ENCODE assay signal across 35 cellular contexts in the genomic region with DNA sequence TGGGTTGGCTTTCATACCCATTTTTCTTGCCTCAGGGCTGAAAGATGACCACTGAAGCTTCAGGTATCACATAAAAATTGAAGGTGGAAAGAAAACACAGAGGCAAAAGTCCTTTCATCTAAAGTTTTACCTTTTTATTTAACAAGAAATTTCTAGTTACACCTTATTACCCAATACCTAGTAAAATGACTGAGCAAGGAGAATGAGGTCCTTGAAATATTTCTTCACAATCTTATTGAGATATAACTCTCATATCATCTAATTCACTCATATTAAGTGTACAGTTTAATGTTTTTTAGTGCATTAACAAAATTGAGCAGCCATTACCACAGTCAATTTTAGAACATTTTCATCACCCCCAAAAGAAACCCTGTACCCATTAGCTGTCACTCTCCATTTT.
"Had no signal": no experiment of that assay in that cellular context is flagged by ENCODE, and none has a peak within 500 bp of the region (broad histone marks: within the 10 kb centered on the region; RNA-seq: fewer than 3 reads in every experiment).

No MANE protein-coding gene starts in this region.

- H3K9me3 ChIP-seq: MG63 had no signal

- H3K4me3 ChIP-seq: MG63 had no signal

- H3K27me3 ChIP-seq: MG63 had no signal

- DNase-seq: Karpas-422, Kasumi-1, MG63, MM.1S, MV-4-11, NCI-H1048, NCI-H1092, NCI-H1092 treated with DMSO at 0.1 percent for 48 hours, NCI-H1105, NCI-H1105 treated with DMSO at 0.1 percent for 48 hours, NCI-H1417, NCI-H1417 treated with DMSO at 0.1 percent for 48 hours, NCI-H1436, NCI-H1436 treated with DMSO at 0.1 percent for 48 hours, NCI-H146, NCI-H1694, NCI-H1694 treated with DMSO at 0.1 percent for 48 hours, NCI-H187, NCI-H187 treated with DMSO at 0.1 percent for 48 hours, NCI-H1930, NCI-H2029, NCI-H2029 treated with DMSO at 0.1 percent for 48 hours, NCI-H2081, NCI-H2081 treated with DMSO at 0.1 percent for 48 hours, NCI-H2107, NCI-H2171, NCI-H2171 treated with DMSO at 0.1 percent for 48 hours, NCI-H2227 treated with DMSO at 0.1 percent for 48 hours, NCI-H226, NCI-H345, NCI-H446, NCI-H446 treated with DMSO at 0.1 percent for 48 hours, NCI-H510A, NCI-H510A treated with DMSO at 0.1 percent for 48 hours, NCI-H524 had no signal

- H3K36me3 ChIP-seq: MG63 had no signal
